Comparison of ENCODE assay signal across 23 cellular contexts in the genomic region with DNA sequence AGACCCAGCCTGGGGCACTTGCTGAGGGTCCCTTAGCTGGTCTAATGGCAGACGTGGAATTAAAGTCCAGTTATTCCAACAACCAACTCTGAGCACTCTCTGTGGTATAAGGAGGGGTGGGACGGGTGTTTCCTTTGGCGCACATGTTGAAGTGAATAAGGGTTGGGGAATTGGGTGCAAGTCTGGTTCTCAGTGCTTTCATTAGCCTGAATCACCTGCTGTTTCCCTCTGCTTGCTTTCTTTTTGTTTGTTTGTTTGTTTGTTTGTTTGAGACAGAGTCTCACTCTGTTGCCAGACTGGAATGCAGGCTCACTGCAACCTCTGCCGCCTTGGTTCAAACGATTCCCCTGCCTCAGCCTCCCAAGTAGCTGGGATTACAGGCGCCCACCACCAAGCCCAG.
"Had no signal": no experiment of that assay in that cellular context is flagged by ENCODE, and none has a peak within 500 bp of the region (broad histone marks: within the 10 kb centered on the region; RNA-seq: fewer than 3 reads in every experiment).

No MANE protein-coding gene starts in this region.

- H3K9me3 Mint-ChIP-seq: activated B cell treated with CpG ODN at 0.5 μM for 24 hours; brain; dendritic cell treated with granulocyte-macrophage colony-stimulating factor and Interleukin-4, amounts not matched to agents 40 ng/mL and 50 ng/mL, for 4 days; mesothelial cell of epicardium; nephron; T-helper 1 cell treated with Interleukin-12 subunit alpha and Interleukin-12 subunit beta and Interleukin-4 antibody, amounts not matched to agents 30 μg/mL and 1 μg/mL, for 36 hours; type B pancreatic cell had no signal

- H3K4me1 ChIP-seq: psoas muscle had no signal

- H3K4me1 Mint-ChIP-seq: brain had no signal

- H3K36me3 Mint-ChIP-seq: brain, mesothelial cell of epicardium, type B pancreatic cell had no signal

- H3K27ac Mint-ChIP-seq: activated B cell treated with CpG ODN at 0.5 μM for 24 hours; brain; dendritic cell treated with granulocyte-macrophage colony-stimulating factor and Interleukin-4, amounts not matched to agents 40 ng/mL and 50 ng/mL, for 4 days; mesothelial cell of epicardium; nephron; type B pancreatic cell had no signal

- H3K36me3 ChIP-seq: left lung, neutrophil, ovary, right atrium auricular region had no signal

- ATAC-seq: activated CD4-positive, alpha-beta T cell treated with anti-CD3 and anti-CD28 coated beads for 36 hours; left lung; psoas muscle had no signal

- H3K27me3 ChIP-seq: left lung, neutrophil, ovary, right atrium auricular region had no signal

- H3K4me3 ChIP-seq: left lung, ovary, psoas muscle, right atrium auricular region had no signal

- H3K27me3 Mint-ChIP-seq: activated B cell treated with CpG ODN at 0.5 μM for 24 hours; activated CD4-positive, alpha-beta T cell treated with anti-CD3 and anti-CD28 coated beads for 36 hours; brain; type B pancreatic cell had no signal

- H3K9me3 ChIP-seq: left lung, neutrophil, ovary, psoas muscle, right atrium auricular region had no signal

- H3K27ac ChIP-seq: left lung, neutrophil, ovary, psoas muscle had no signal

- DNase-seq: activated B cell treated with CpG ODN at 0.5 μM for 24 hours; activated CD4-positive, alpha-beta T cell treated with anti-CD3 and anti-CD28 coated beads for 36 hours; activated CD4-positive, alpha-beta T cell treated with anti-CD3 and anti-CD28 coated beads, Interleukin-2, amount 50 U/mL, for 4 hours; activated effector memory CD4-positive, alpha-beta T cell treated with Interleukin-2 at 50 U/mL for 16 hours; activated naive CD4-positive, alpha-beta T cell treated with anti-CD3 and anti-CD28 coated beads, Interleukin-2, amount 50 U/mL, for 16 hours; activated T-cell treated with anti-CD3 and anti-CD28 coated beads, Interleukin-2, amount 50 U/mL, for 48 hours; aorta; effector CD4-positive, alpha-beta T cell; foreskin melanocyte; kidney glomerular epithelial cell; left lung; ovary; psoas muscle; stimulated activated CD4-positive, alpha-beta T cell treated with anti-CD3 and anti-CD28 coated beads, Interleukin-12 subunit alpha, Interleukin-12 subunit beta, amount 100 ng/mL, for 4 hours; stimulated activated CD4-positive, alpha-beta T cell treated with anti-CD3 and anti-CD28 coated beads, Interleukin-4, amount 100 ng/mL, for 4 hours had no signal

- H3K4me3 Mint-ChIP-seq: activated B cell treated with CpG ODN at 0.5 μM for 24 hours; activated CD4-positive, alpha-beta T cell treated with anti-CD3 and anti-CD28 coated beads for 36 hours; brain; dendritic cell treated with granulocyte-macrophage colony-stimulating factor and Interleukin-4, amounts not matched to agents 40 ng/mL and 50 ng/mL, for 4 days; mesothelial cell of epicardium; nephron; type B pancreatic cell had no signal
